Comparison of ENCODE assay signal across 12 cellular contexts in the genomic region with DNA sequence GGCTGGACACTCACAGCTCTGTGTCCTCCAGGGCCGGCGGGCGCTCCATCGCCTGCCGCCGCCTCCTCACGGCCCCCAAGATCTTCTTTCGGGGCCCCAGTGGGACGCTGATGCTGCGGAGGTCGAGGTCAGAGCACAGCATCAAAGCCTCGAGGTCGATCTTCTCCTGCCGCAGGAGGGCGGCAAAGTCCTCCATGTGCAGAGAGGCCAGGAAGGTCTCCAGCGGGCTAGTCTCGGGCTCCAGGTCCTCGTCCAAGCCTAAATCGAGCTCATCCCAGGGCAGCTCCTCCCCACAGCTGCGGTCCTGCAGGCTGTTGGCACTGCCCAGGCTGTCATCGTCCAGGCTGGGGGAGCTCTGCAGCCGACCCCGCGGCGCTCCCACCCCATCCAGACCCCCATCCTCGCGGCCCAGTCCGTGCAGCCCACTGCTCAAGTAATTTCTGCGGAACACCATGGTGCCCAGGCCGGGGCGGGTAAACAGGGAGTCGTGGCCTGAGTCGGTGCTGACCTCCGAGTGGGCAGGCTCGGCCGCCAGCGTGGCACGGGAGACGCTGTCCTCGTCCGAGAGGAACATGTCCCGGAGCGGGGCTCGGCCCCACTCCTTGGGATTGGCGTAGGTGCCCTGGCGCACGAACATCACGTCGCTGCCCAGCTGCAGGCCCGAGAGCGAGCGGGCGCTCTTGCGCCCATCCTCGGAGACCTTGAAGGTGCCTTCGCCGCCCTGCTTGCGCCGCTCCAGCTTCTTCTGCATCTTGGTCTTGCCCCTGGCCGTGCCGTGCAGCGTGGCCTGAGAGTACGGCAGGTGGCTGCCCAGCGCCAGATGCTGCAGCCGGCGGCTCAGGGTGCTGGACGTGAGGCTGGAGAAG. TPM values are rescaled to one million over a fixed set of nuclear protein-coding genes. Genes with fewer than 3 reads are reported as not detected.
DNase-seq lines count a peak whose midpoint lies in the region; ATAC-seq and TF ChIP-seq lines count a peak whose summit lies in the region.
"Had no signal": no experiment of that assay in that cellular context is flagged by ENCODE, and none has a peak within 500 bp of the region (broad histone marks: within the 10 kb centered on the region; RNA-seq: fewer than 3 reads in every experiment).

No MANE protein-coding gene starts in this region.

- intact Hi-C loops in activated T-helper 1 cell treated with anti-CD3 and anti-CD28 coated beads, Interleukin-12 subunit alpha, Interleukin-12 subunit beta, Interleukin-2, Interleukin-4 antibody, amounts not matched to agents 30 ng/mL and 10 ng/mL and 1 ng/mL, durations not matched to agents 14 hours and 24 hours and 36 hours (cut with micrococcal nuclease), result no loop called here

- H3K36me3 ChIP-seq in mesendoderm (ENCODE audit: control insufficient read depth, insufficient read depth, low read length), result no peaks in the 10 kb centered on the region

- H3K9me3 Mint-ChIP-seq in activated T-helper 1 cell treated with anti-CD3 and anti-CD28 coated beads, Interleukin-12 subunit alpha, Interleukin-12 subunit beta, Interleukin-2, Interleukin-4 antibody, amounts not matched to agents 30 ng/mL and 10 ng/mL and 1 ng/mL, durations not matched to agents 14 hours and 24 hours and 36 hours, result no peaks in the 10 kb centered on the region
- H3K9me3 Mint-ChIP-seq: activated naive CD4-positive, alpha-beta T cell treated with anti-CD3 and anti-CD28 coated beads, Interleukin-2, amount 50 U/mL, for 24 hours had no signal

- no peaks in the 10 kb centered on the region for H3K79me1 ChIP-seq in mesendoderm (ENCODE audit: low read length)

- no peak overlapping the region for H4K8ac ChIP-seq in mesendoderm (ENCODE audit: low read depth, low read length)

- H2BK120ac ChIP-seq in mesendoderm (ENCODE audit: low read depth, low read length), result no peak overlapping the region

- no peak overlapping the region for H2BK15ac ChIP-seq in mesendoderm (replicated peaks; ENCODE audit: low read depth)

- H3K27ac ChIP-seq in HL-60 (replicated peaks), result no peak overlapping the region
- no peak overlapping the region for H3K27ac ChIP-seq in mesendoderm (ENCODE audit: low read depth, low read length)

- peak; percentile 82 for DNase-seq in D341Med (ENCODE audit: low spot score)
- peak in 1 of 2 experiments; percentile 35 for DNase-seq in HL-60 (ENCODE audit: low read depth in 1 of 2, low spot score in 1 of 2)
- DNase-seq in astrocyte of the cerebellum (ENCODE audit: low read depth), result no peak
- DNase-seq in mesendoderm, result peak; percentile 63
- DNase-seq in NCI-H2107 (lab: John Stamatoyannopoulos, UW), result no peak
- DNase-seq in cortex of kidney (lab: John Stamatoyannopoulos, UW), result no peak
- DNase-seq in activated T-helper 1 cell treated with anti-CD3 and anti-CD28 coated beads, Interleukin-12 subunit alpha, Interleukin-12 subunit beta, Interleukin-2, Interleukin-4 antibody, amounts not matched to agents 30 ng/mL and 10 ng/mL and 1 ng/mL, durations not matched to agents 14 hours and 24 hours and 36 hours (ENCODE audit: low spot score), result no peak
- DNase-seq: T1000 had no signal

- TF ChIP-seq CTCF in HL-60 (IDR thresholded peaks at IDR 0.05; ENCODE audit: insufficient read depth, low read length) (peak; percentile 2), astrocyte of the cerebellum (IDR thresholded peaks at IDR 0.05; ENCODE audit: low read depth, low read length, missing control alignments) (peak; percentile 13)

- no peak overlapping the region for H2BK5ac ChIP-seq in mesendoderm (ENCODE audit: low read length)

- H3K56ac ChIP-seq in mesendoderm (ENCODE audit: low read length), result no peak overlapping the region

- H3K23ac ChIP-seq in mesendoderm (ENCODE audit: low read length), result no peak overlapping the region

- H3K27ac Mint-ChIP-seq in activated T-helper 1 cell treated with anti-CD3 and anti-CD28 coated beads, Interleukin-12 subunit alpha, Interleukin-12 subunit beta, Interleukin-2, Interleukin-4 antibody, amounts not matched to agents 30 ng/mL and 10 ng/mL and 1 ng/mL, durations not matched to agents 14 hours and 24 hours and 36 hours, result no peak overlapping the region
- H3K27ac Mint-ChIP-seq: activated naive CD4-positive, alpha-beta T cell treated with anti-CD3 and anti-CD28 coated beads, Interleukin-2, amount 50 U/mL, for 24 hours had no signal

- H3K27me3 Mint-ChIP-seq in activated T-helper 1 cell treated with anti-CD3 and anti-CD28 coated beads, Interleukin-12 subunit alpha, Interleukin-12 subunit beta, Interleukin-2, Interleukin-4 antibody, amounts not matched to agents 30 ng/mL and 10 ng/mL and 1 ng/mL, durations not matched to agents 14 hours and 24 hours and 36 hours (ENCODE audit: insufficient read depth), result peaks cover 24% of the 10 kb centered on the region

- no peaks in the 10 kb centered on the region for H3K4me1 Mint-ChIP-seq in activated T-helper 1 cell treated with anti-CD3 and anti-CD28 coated beads, Interleukin-12 subunit alpha, Interleukin-12 subunit beta, Interleukin-2, Interleukin-4 antibody, amounts not matched to agents 30 ng/mL and 10 ng/mL and 1 ng/mL, durations not matched to agents 14 hours and 24 hours and 36 hours (ENCODE audit: low read depth)

- no peak overlapping the region for H3K9ac ChIP-seq in mesendoderm (ENCODE audit: low read length)

- H2AK5ac ChIP-seq in mesendoderm (ENCODE audit: low read length), result no peak overlapping the region

- H3K79me2 ChIP-seq in mesendoderm (ENCODE audit: control insufficient read depth, insufficient read depth, low read length), result no peaks in the 10 kb centered on the region

- H3K4me3 Mint-ChIP-seq in activated T-helper 1 cell treated with anti-CD3 and anti-CD28 coated beads, Interleukin-12 subunit alpha, Interleukin-12 subunit beta, Interleukin-2, Interleukin-4 antibody, amounts not matched to agents 30 ng/mL and 10 ng/mL and 1 ng/mL, durations not matched to agents 14 hours and 24 hours and 36 hours, result no peak overlapping the region
- H3K4me3 Mint-ChIP-seq: activated naive CD4-positive, alpha-beta T cell treated with anti-CD3 and anti-CD28 coated beads, Interleukin-2, amount 50 U/mL, for 24 hours had no signal

- no peak for ATAC-seq in GM19395 (IDR thresholded peaks at IDR 0.05; ENCODE audit: unreplicated experiment)

- no peaks in the 10 kb centered on the region for H3K36me3 Mint-ChIP-seq in activated T-helper 1 cell treated with anti-CD3 and anti-CD28 coated beads, Interleukin-12 subunit alpha, Interleukin-12 subunit beta, Interleukin-2, Interleukin-4 antibody, amounts not matched to agents 30 ng/mL and 10 ng/mL and 1 ng/mL, durations not matched to agents 14 hours and 24 hours and 36 hours (ENCODE audit: low read depth)
- H3K36me3 Mint-ChIP-seq: activated naive CD4-positive, alpha-beta T cell treated with anti-CD3 and anti-CD28 coated beads, Interleukin-2, amount 50 U/mL, for 24 hours had no signal

- H3K27me3 ChIP-seq in HL-60 (ENCODE audit: insufficient read depth, poor library complexity, severe bottlenecking) (peaks cover 21% of the 10 kb centered on the region), mesendoderm (ENCODE audit: insufficient read depth, low read length, poor library complexity) (peaks cover 15% of the 10 kb centered on the region)

- H3K4me3 ChIP-seq in HL-60 (replicated peaks; ENCODE audit: insufficient read depth, low read length) (no peak overlapping the region), astrocyte of the cerebellum (ENCODE audit: low read depth, low read length) (no peak overlapping the region), mesendoderm (ENCODE audit: low read length) (no peak overlapping the region)

- WGBS in mesendoderm (ENCODE audit: extremely low coverage, insufficient coverage, low lambda C conversion rate), result no CpG with 5 or more reads among the region's 67 CpGs

- no peak overlapping the region for H4K5ac ChIP-seq in mesendoderm (ENCODE audit: low read length)

- H3K4me1 ChIP-seq in mesendoderm (ENCODE audit: control insufficient read depth, low read depth, low read length), result no peaks in the 10 kb centered on the region

- in situ Hi-C loops in astrocyte of the cerebellum (cut with HindIII; ENCODE audit: low sequenced_read_pairs), result no loop called here

- no peak overlapping the region for H3K4ac ChIP-seq in mesendoderm (ENCODE audit: low read depth, low read length)

- no peak overlapping the region for H3K4me2 ChIP-seq in mesendoderm (ENCODE audit: low read length)

- no peak overlapping the region for H3K18ac ChIP-seq in mesendoderm (ENCODE audit: low read length)

RNA-seq across cellular contexts. Expression of a gene that starts 3.4 kb away (rescaled TPM):
- polyA plus RNA-seq in mesendoderm (2013, experiment 1 of 2), result 0.14 TPM
- polyA plus RNA-seq in mesendoderm (2013, experiment 2 of 2), result 0.21 TPM
- not detected in 2 replicates for total RNA-seq in activated T-helper 1 cell treated with anti-CD3 and anti-CD28 coated beads, Interleukin-12 subunit alpha, Interleukin-12 subunit beta, Interleukin-2, Interleukin-4 antibody, amounts not matched to agents 30 ng/mL and 10 ng/mL and 1 ng/mL, durations not matched to agents 14 hours and 24 hours and 36 hours
- total RNA-seq: mononuclear cell had no signal

RNA-seq across cellular contexts. Expression of a gene that starts 4.4 kb away (rescaled TPM):
- not detected for polyA plus RNA-seq in mesendoderm (2013, experiment 1 of 2)
- not detected for polyA plus RNA-seq in mesendoderm (2013, experiment 2 of 2)
- not detected in 2 replicates for total RNA-seq in activated T-helper 1 cell treated with anti-CD3 and anti-CD28 coated beads, Interleukin-12 subunit alpha, Interleukin-12 subunit beta, Interleukin-2, Interleukin-4 antibody, amounts not matched to agents 30 ng/mL and 10 ng/mL and 1 ng/mL, durations not matched to agents 14 hours and 24 hours and 36 hours
- total RNA-seq: mononuclear cell, urinary bladder had no signal
- polyA plus RNA-seq: urinary bladder had no signal

RNA-seq across cellular contexts. Expression of a gene that starts 16.0 kb away (rescaled TPM):
- not detected for polyA plus RNA-seq in mesendoderm (2013, experiment 1 of 2)
- not detected for polyA plus RNA-seq in mesendoderm (2013, experiment 2 of 2)
- not detected in 2 replicates for total RNA-seq in activated T-helper 1 cell treated with anti-CD3 and anti-CD28 coated beads, Interleukin-12 subunit alpha, Interleukin-12 subunit beta, Interleukin-2, Interleukin-4 antibody, amounts not matched to agents 30 ng/mL and 10 ng/mL and 1 ng/mL, durations not matched to agents 14 hours and 24 hours and 36 hours
- total RNA-seq: mononuclear cell, urinary bladder had no signal
- polyA plus RNA-seq: urinary bladder had no signal

RNA-seq across cellular contexts. Expression of a gene that starts 26.2 kb away (rescaled TPM):
- polyA plus RNA-seq in mesendoderm (2013, experiment 1 of 2), result 0.41 TPM
- 0.28 TPM for polyA plus RNA-seq in mesendoderm (2013, experiment 2 of 2)
- not detected in 2 replicates for total RNA-seq in activated T-helper 1 cell treated with anti-CD3 and anti-CD28 coated beads, Interleukin-12 subunit alpha, Interleukin-12 subunit beta, Interleukin-2, Interleukin-4 antibody, amounts not matched to agents 30 ng/mL and 10 ng/mL and 1 ng/mL, durations not matched to agents 14 hours and 24 hours and 36 hours
- total RNA-seq: mononuclear cell had no signal

RNA-seq across cellular contexts. Expression of a gene that starts 46.9 kb away (rescaled TPM):
- polyA plus RNA-seq in mesendoderm (2013, experiment 1 of 2), result 6.1 TPM
- 6.1 TPM for polyA plus RNA-seq in mesendoderm (2013, experiment 2 of 2)
- total RNA-seq in activated T-helper 1 cell treated with anti-CD3 and anti-CD28 coated beads, Interleukin-12 subunit alpha, Interleukin-12 subunit beta, Interleukin-2, Interleukin-4 antibody, amounts not matched to agents 30 ng/mL and 10 ng/mL and 1 ng/mL, durations not matched to agents 14 hours and 24 hours and 36 hours, result 20.1 and 21.5 TPM in 2 replicates

Comparison
In these comparisons a context has a peak if more than half of its experiments do, and no peak if none do; other contexts are left out.
1. DNase-seq: peak in D341Med (single experiment) and mesendoderm (single experiment); none in astrocyte of the cerebellum (single experiment), NCI-H2107 (single experiment), cortex of kidney (single experiment) and activated T-helper 1 cell treated with anti-CD3 and anti-CD28 coated beads, Interleukin-12 subunit alpha, Interleukin-12 subunit beta, Interleukin-2, Interleukin-4 antibody, amounts not matched to agents 30 ng/mL and 10 ng/mL and 1 ng/mL, durations not matched to agents 14 hours and 24 hours and 36 hours (single experiment).